ENCODE assay signal across 28 cellular contexts in genomic region chr4:16248605-16249004, GRCh38.
"Had no signal": no experiment of that assay in that cellular context is flagged by ENCODE, and none has a peak within 500 bp of the region (broad histone marks: within the 10 kb centered on the region; RNA-seq: fewer than 3 reads in every experiment).

No MANE protein-coding gene starts in this region.

- H3K9me3 ChIP-seq: colonic mucosa, esophagus muscularis mucosa, esophagus squamous epithelium, gastrocnemius medialis, gastroesophageal sphincter, heart left ventricle, heart right ventricle had no signal

- FAIRE-seq: colon, endometrium, endothelial cell of umbilical vein, frontal cortex had no signal

- H3K27me3 ChIP-seq: colonic mucosa, dorsolateral prefrontal cortex, esophagus muscularis mucosa, esophagus squamous epithelium, foreskin keratinocyte, gastrocnemius medialis, gastroesophageal sphincter, heart left ventricle, heart right ventricle had no signal

- ATAC-seq: effector memory CD8-positive, alpha-beta T cell; esophagus mucosa; foreskin keratinocyte; gastrocnemius medialis; gastroesophageal sphincter; heart left ventricle; heart right ventricle had no signal

- DNase-seq: colonic mucosa; cortex of kidney; dermis blood vessel endothelial cell; dorsolateral prefrontal cortex; effector CD4-positive, alpha-beta T cell; effector CD8-positive, alpha-beta T cell; effector memory CD4-positive, alpha-beta T cell; effector memory CD8-positive, alpha-beta T cell; endodermal cell; erythroblast; esophagus squamous epithelium; foreskin fibroblast; foreskin keratinocyte; foreskin melanocyte; gastrocnemius medialis; glutamatergic neuron; head of caudate nucleus; heart left ventricle; heart right ventricle had no signal

- H3K36me3 ChIP-seq: colonic mucosa, gastrocnemius medialis had no signal

- H3K4me1 ChIP-seq: colonic mucosa, gastrocnemius medialis, gastroesophageal sphincter, heart left ventricle had no signal

- H3K4me3 ChIP-seq: colonic mucosa, coronary artery, dorsolateral prefrontal cortex, esophagus muscularis mucosa, esophagus squamous epithelium, gastrocnemius medialis, gastroesophageal sphincter, heart left ventricle, heart right ventricle had no signal

- H3K27ac ChIP-seq: colonic mucosa, coronary artery, dorsolateral prefrontal cortex, epithelial cell of prostate, esophagus muscularis mucosa, esophagus squamous epithelium, foreskin keratinocyte, gastrocnemius medialis, gastroesophageal sphincter, heart left ventricle, heart right ventricle had no signal
